29 cellular contexts compared by ENCODE assay signal in genomic region chr3:161386991-161387390, GRCh38. TPM values are rescaled to one million over a fixed set of nuclear protein-coding genes. Genes with fewer than 3 reads are reported as not detected.
DNase-seq lines count a peak whose midpoint lies in the region; ATAC-seq and TF ChIP-seq lines count a peak whose summit lies in the region.
"Had no signal": no experiment of that assay in that cellular context is flagged by ENCODE, and none has a peak within 500 bp of the region (broad histone marks: within the 10 kb centered on the region; RNA-seq: fewer than 3 reads in every experiment).

No MANE protein-coding gene starts in this region.

- H2AFZ ChIP-seq in mesenchymal stem cell (ENCODE audit: low read depth, low read length) = no peak overlapping the region
- H2AFZ ChIP-seq: GM23338 had no signal

- no peak overlapping the region for H3K14ac ChIP-seq in mesenchymal stem cell (ENCODE audit: low read length in 2 of 2)

- H3K27ac Mint-ChIP-seq in glutamatergic neuron (ENCODE audit: unreplicated experiment) = no peak overlapping the region
- no peak overlapping the region for H3K27ac Mint-ChIP-seq in activated T-cell treated with anti-CD3 and anti-CD28 coated beads, Interleukin-2, amount 50 U/mL, for 72 hours
- H3K27ac Mint-ChIP-seq: CD4-positive, alpha-beta T cell; GM23338 had no signal

- H2AK5ac ChIP-seq in mesenchymal stem cell (ENCODE audit: low read length, severe bottlenecking) = no peak overlapping the region

- H2BK5ac ChIP-seq in mesenchymal stem cell (ENCODE audit: low read depth, low read length, poor library complexity, severe bottlenecking) = no peak overlapping the region

- intact Hi-C loops in right lobe of liver (cut with DNase I) = no loop called here

- H4K91ac ChIP-seq in mesenchymal stem cell (ENCODE audit: low read length) = no peak overlapping the region

- no peak overlapping the region for H3K23ac ChIP-seq in mesenchymal stem cell (ENCODE audit: low read length in 2 of 2)

- no peaks in the 10 kb centered on the region for H3K36me3 ChIP-seq in right lobe of liver
- H3K36me3 ChIP-seq in mesenchymal stem cell (ENCODE audit: control insufficient read depth in 1 of 2, insufficient read depth in 2 of 2, low read depth in 1 of 2, low read length in 2 of 2) = no peaks in the 10 kb centered on the region
- H3K36me3 ChIP-seq: BE2C, Peyer's patch had no signal

- H3K9ac ChIP-seq in mesenchymal stem cell (ENCODE audit: low read length) = no peak overlapping the region

- DNase-seq in NCI-H2107 treated with DMSO at 0.1 percent for 48 hours (lab: John Stamatoyannopoulos, UW; ENCODE audit: unreplicated experiment) = peak; percentile 26
- DNase-seq in NCI-H2107 (lab: John Stamatoyannopoulos, UW) = no peak
- DNase-seq in NCI-H146 treated with DMSO at 0.1 percent for 48 hours (lab: John Stamatoyannopoulos, UW; ENCODE audit: unreplicated experiment) = peak; percentile 30
- no peak for DNase-seq in glutamatergic neuron
- no peak for DNase-seq in right lobe of liver
- DNase-seq in mesenchymal stem cell = no peak
- no peak for DNase-seq in stimulated activated naive CD4-positive, alpha-beta T cell (lab: John Stamatoyannopoulos, UW)
- DNase-seq in activated T-cell treated with anti-CD3 and anti-CD28 coated beads, Interleukin-2, amount 50 U/mL, for 72 hours = no peak
- DNase-seq: ACHN; BE2C; CD4-positive, alpha-beta T cell; DMS53; H9; NCI-H1092 treated with DMSO at 0.1 percent for 48 hours; NCI-H1436; NCI-H1930; NCI-H2171 treated with DMSO at 0.1 percent for 48 hours; NCI-H345; NCI-H510A treated with DMSO at 0.1 percent for 48 hours; NCI-H82; Peyer's patch; SHP77 treated with DMSO at 0.1 percent for 48 hours had no signal

- H3K36me3 Mint-ChIP-seq in glutamatergic neuron (ENCODE audit: unreplicated experiment) = no peaks in the 10 kb centered on the region
- no peaks in the 10 kb centered on the region for H3K36me3 Mint-ChIP-seq in activated T-cell treated with anti-CD3 and anti-CD28 coated beads, Interleukin-2, amount 50 U/mL, for 72 hours (ENCODE audit: insufficient read depth in 2 of 2)

- no peaks in the 10 kb centered on the region for H3K27me3 ChIP-seq in right lobe of liver
- peaks cover 0 to 4% of the 10 kb centered on the region in 2 experiments for H3K27me3 ChIP-seq in mesenchymal stem cell (ENCODE audit: control insufficient read depth in 1 of 2, insufficient read depth in 1 of 2, low read length in 2 of 2)
- H3K27me3 ChIP-seq: BE2C, Peyer's patch had no signal

- H3K4me2 ChIP-seq in mesenchymal stem cell (ENCODE audit: low read length, poor library complexity, severe bottlenecking) = no peak overlapping the region
- H3K4me2 ChIP-seq: GM23338 had no signal

- H2BK12ac ChIP-seq in mesenchymal stem cell (ENCODE audit: low read length in 2 of 2) = no peak overlapping the region

- peaks cover 40% of the 10 kb centered on the region for H3K4me1 Mint-ChIP-seq in glutamatergic neuron (ENCODE audit: low read depth, unreplicated experiment)
- no peaks in the 10 kb centered on the region for H3K4me1 Mint-ChIP-seq in activated T-cell treated with anti-CD3 and anti-CD28 coated beads, Interleukin-2, amount 50 U/mL, for 72 hours (ENCODE audit: low read depth)

- H3K4me1 ChIP-seq in right lobe of liver = no peaks in the 10 kb centered on the region
- no peaks in the 10 kb centered on the region for H3K4me1 ChIP-seq in mesenchymal stem cell (ENCODE audit: control insufficient read depth, insufficient read depth, low read depth, low read length)
- H3K4me1 ChIP-seq: BE2C, Peyer's patch had no signal

- H3K4me3 ChIP-seq in right lobe of liver = no peak overlapping the region
- H3K4me3 ChIP-seq in mesenchymal stem cell (ENCODE audit: insufficient read depth in 1 of 2, low read depth in 1 of 2, low read length in 2 of 2) = no peak overlapping the region
- H3K4me3 ChIP-seq: GM23338, K562, Peyer's patch had no signal

- TF ChIP-seq CTCF in glutamatergic neuron (IDR thresholded peaks at IDR 0.05; ENCODE audit: partially characterized antibody, unreplicated experiment) = no peak
- no peak for TF ChIP-seq CTCF in right lobe of liver (IDR thresholded peaks at IDR 0.05)

- peak; percentile 40 to 89 (median 58) for ATAC-seq in right lobe of liver
- ATAC-seq in activated T-cell treated with anti-CD3 and anti-CD28 coated beads, Interleukin-2, amount 50 U/mL, for 72 hours (replicated peaks in 1 of 2) = no peak
- ATAC-seq: GM23338, K562 had no signal

- H3K27me3 Mint-ChIP-seq in glutamatergic neuron (ENCODE audit: unreplicated experiment) = no peaks in the 10 kb centered on the region
- peaks cover 42% of the 10 kb centered on the region for H3K27me3 Mint-ChIP-seq in activated T-cell treated with anti-CD3 and anti-CD28 coated beads, Interleukin-2, amount 50 U/mL, for 72 hours (ENCODE audit: low read depth)

- no peak overlapping the region for H3K18ac ChIP-seq in mesenchymal stem cell (ENCODE audit: low read depth in 1 of 2, low read length in 2 of 2)

- no peak for TF ChIP-seq POLR2A in right lobe of liver (IDR thresholded peaks at IDR 0.05)

- whole genome bisulfite sequencing in right lobe of liver (ENCODE audit: insufficient coverage, low coverage, low lambda C conversion rate, missing lambda C conversion rate) = 12% methylated on average over 1 of the region's 1 CpG
- WGBS in mesenchymal stem cell = 93% methylated on average over 1 of the region's 1 CpG

- H2BK120ac ChIP-seq in mesenchymal stem cell (ENCODE audit: low read depth, low read length) = no peak overlapping the region

- no peak overlapping the region for H2BK15ac ChIP-seq in mesenchymal stem cell (ENCODE audit: low read depth, poor library complexity, severe bottlenecking)

- H3K27ac ChIP-seq in right lobe of liver (no peak overlapping the region), mesenchymal stem cell (ENCODE audit: low read length, poor library complexity, severe bottlenecking) (no peak overlapping the region)
- H3K27ac ChIP-seq: 22Rv1, Peyer's patch had no signal

- no peaks in the 10 kb centered on the region for H3K9me3 Mint-ChIP-seq in glutamatergic neuron (ENCODE audit: unreplicated experiment)
- no peaks in the 10 kb centered on the region for H3K9me3 Mint-ChIP-seq in activated T-cell treated with anti-CD3 and anti-CD28 coated beads, Interleukin-2, amount 50 U/mL, for 72 hours
- H3K9me3 Mint-ChIP-seq: CD4-positive, alpha-beta T cell had no signal

- no peaks in the 10 kb centered on the region for H3K79me1 ChIP-seq in mesenchymal stem cell (replicated peaks; ENCODE audit: low read length, poor library complexity, severe bottlenecking)

- H3K4ac ChIP-seq in mesenchymal stem cell (ENCODE audit: low read depth in 1 of 2, low read length in 2 of 2) = no peak overlapping the region

- peak overlapping the region; percentile 48 for H3K4me3 Mint-ChIP-seq in glutamatergic neuron (ENCODE audit: unreplicated experiment)
- no peak overlapping the region for H3K4me3 Mint-ChIP-seq in activated T-cell treated with anti-CD3 and anti-CD28 coated beads, Interleukin-2, amount 50 U/mL, for 72 hours
- H3K4me3 Mint-ChIP-seq: CD4-positive, alpha-beta T cell; GM23338; H9 had no signal

- H3K9me3 ChIP-seq in right lobe of liver = no peaks in the 10 kb centered on the region
- H3K9me3 ChIP-seq in mesenchymal stem cell (ENCODE audit: control insufficient read depth, low read length) = no peaks in the 10 kb centered on the region
- H3K9me3 ChIP-seq: BE2C, Peyer's patch had no signal

- H4K8ac ChIP-seq in mesenchymal stem cell (ENCODE audit: low read length) = no peak overlapping the region

RNA-seq across cellular contexts. Expression of gene SPTSSB, which starts 15.7 kb away (rescaled TPM):
- total RNA-seq in glutamatergic neuron (ENCODE audit: unreplicated experiment) = 1.9 TPM
- total RNA-seq in right lobe of liver = 1 to 10 TPM in 1 of 6 experiments, under 1 TPM in 1, not detected in 4; 0.07 to 1.4 TPM
- not detected for polyA plus RNA-seq in mesenchymal stem cell (2013, experiment 1 of 2)
- not detected for polyA plus RNA-seq in mesenchymal stem cell (2013, experiment 2 of 2)
- not detected for total RNA-seq in activated T-cell treated with anti-CD3 and anti-CD28 coated beads, Interleukin-2, amount 50 U/mL, for 72 hours
- total RNA-seq: Daoy, G401, M059J, OCI-LY7, Peyer's patch had no signal
- polyA plus RNA-seq: K562 had no signal

Comparison
In these comparisons a context has a peak if more than half of its experiments do, and no peak if none do; other contexts are left out.
1. DNase-seq: peak in NCI-H2107 treated with DMSO at 0.1 percent for 48 hours (single experiment) and NCI-H146 treated with DMSO at 0.1 percent for 48 hours (single experiment); none in NCI-H2107 (single experiment), glutamatergic neuron (single experiment), right lobe of liver (0 of 3), mesenchymal stem cell (single experiment), stimulated activated naive CD4-positive, alpha-beta T cell (0 of 6) and activated T-cell treated with anti-CD3 and anti-CD28 coated beads, Interleukin-2, amount 50 U/mL, for 72 hours (0 of 2).
2. ATAC-seq: peak in right lobe of liver (4 of 4); none in activated T-cell treated with anti-CD3 and anti-CD28 coated beads, Interleukin-2, amount 50 U/mL, for 72 hours (0 of 2).